ENCODE assay signal across 16 cellular contexts in the genomic region with DNA sequence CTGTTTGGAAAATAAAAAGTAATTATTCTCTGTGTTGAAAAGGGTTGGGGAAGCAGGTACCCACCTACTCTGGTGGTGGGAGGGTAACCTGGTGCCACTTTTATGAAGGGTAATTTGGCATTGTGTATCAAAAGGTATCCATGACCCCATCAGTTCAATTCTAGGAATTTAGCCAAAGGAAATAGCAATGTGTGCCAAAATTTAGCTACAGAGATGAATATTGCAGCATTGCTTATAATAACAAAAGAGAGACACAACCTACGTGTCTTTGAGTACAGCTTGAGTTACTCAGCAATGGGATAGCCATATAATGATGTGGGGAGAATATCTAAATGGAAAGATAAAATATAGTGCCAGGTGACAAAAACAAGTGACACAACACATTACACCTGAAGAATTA.
A peak's percentile ranks its signal among the peaks of the same experiment; 100 is the strongest.
DNase-seq lines count a peak whose midpoint lies in the region; ATAC-seq and TF ChIP-seq lines count a peak whose summit lies in the region.
"Had no signal": no experiment of that assay in that cellular context is flagged by ENCODE, and none has a peak within 500 bp of the region (broad histone marks: within the 10 kb centered on the region; RNA-seq: fewer than 3 reads in every experiment).

No MANE protein-coding gene starts in this region.

- no peak overlapping the region for H3K27ac Mint-ChIP-seq in neural progenitor cell

- peaks cover 5% of the 10 kb centered on the region; the same call in 1 of the 2 replicates for H4K20me1 ChIP-seq in BLaER1
- no peaks in the 10 kb centered on the region for H4K20me1 ChIP-seq in neural progenitor cell (ENCODE audit: low read depth)

- H3K9me3 ChIP-seq in BLaER1 (no peaks in the 10 kb centered on the region), adipocyte (ENCODE audit: control insufficient read depth, low read length) (no peaks in the 10 kb centered on the region), neural progenitor cell (ENCODE audit: low read depth) (no peaks in the 10 kb centered on the region)
- H3K9me3 ChIP-seq: Caco-2 had no signal

- peaks cover 23% of the 10 kb centered on the region for H3F3A ChIP-seq in neural progenitor cell (ENCODE audit: low read depth)

- peak overlapping the region; percentile 63 for H3K4me2 ChIP-seq in BLaER1
- H3K4me2 ChIP-seq in neural progenitor cell, result no peak overlapping the region

- H3K79me2 ChIP-seq in neural progenitor cell (ENCODE audit: low read depth), result no peaks in the 10 kb centered on the region

- H3K4me1 ChIP-seq in BLaER1, result peaks cover 68% of the 10 kb centered on the region
- no peaks in the 10 kb centered on the region for H3K4me1 ChIP-seq in adipocyte (ENCODE audit: control insufficient read depth, insufficient read depth, low read length)
- H3K4me1 ChIP-seq in neural progenitor cell, result peaks cover 34% of the 10 kb centered on the region
- H3K4me1 ChIP-seq: Caco-2 had no signal

- peaks cover 26% of the 10 kb centered on the region for H3K4me1 Mint-ChIP-seq in neural progenitor cell

- H3K4me3 ChIP-seq in BLaER1 (no peak overlapping the region), adipocyte (ENCODE audit: low read length) (no peak overlapping the region), fibroblast of mammary gland (ENCODE audit: control insufficient read depth, low read depth, low read length) (no peak overlapping the region), neural progenitor cell (no peak overlapping the region)

- H3K36me3 ChIP-seq in BLaER1, result no peaks in the 10 kb centered on the region
- no peaks in the 10 kb centered on the region for H3K36me3 ChIP-seq in adipocyte (ENCODE audit: control insufficient read depth, insufficient read depth, low read length, severe bottlenecking)
- H3K36me3 ChIP-seq in neural progenitor cell, result no peaks in the 10 kb centered on the region

- no peak overlapping the region for H3K27ac ChIP-seq in BLaER1
- no peak overlapping the region for H3K27ac ChIP-seq in neural progenitor cell
- H3K27ac ChIP-seq: C4-2B had no signal

- H3K9me3 Mint-ChIP-seq in neural progenitor cell, result peaks cover 2% of the 10 kb centered on the region

- H3K9ac ChIP-seq in BLaER1 (no peak overlapping the region), adipocyte (ENCODE audit: low read length) (no peak overlapping the region), neural progenitor cell (no peak overlapping the region)

- peaks cover 19% of the 10 kb centered on the region for H3K27me3 Mint-ChIP-seq in neural progenitor cell (ENCODE audit: insufficient read depth, low read depth)

- H3K4me3 Mint-ChIP-seq in neural progenitor cell, result no peak overlapping the region

- no peak for ATAC-seq in HG03565 (IDR thresholded peaks at IDR 0.05; ENCODE audit: unreplicated experiment)
- ATAC-seq in HG02852 (IDR thresholded peaks at IDR 0.05; ENCODE audit: unreplicated experiment), result no peak

- TF ChIP-seq CTCF in fibroblast of mammary gland (conservative IDR thresholded peaks at IDR 0.05; ENCODE audit: control insufficient read depth, insufficient read depth, low read depth, low read length) (no peak), neural progenitor cell (IDR thresholded peaks at IDR 0.05) (no peak)

- H3K27me3 ChIP-seq in BLaER1, result peaks cover 2% of the 10 kb centered on the region; the same call in 1 of the 2 replicates
- peaks cover 10% of the 10 kb centered on the region for H3K27me3 ChIP-seq in adipocyte (replicated peaks; ENCODE audit: control insufficient read depth, insufficient read depth, low read length)
- no peaks in the 10 kb centered on the region for H3K27me3 ChIP-seq in neural progenitor cell

- no peaks in the 10 kb centered on the region for H3K36me3 Mint-ChIP-seq in neural progenitor cell

- peak; percentile 38 for DNase-seq in NCI-H1105 (lab: John Stamatoyannopoulos, UW)
- peak; percentile 3 for DNase-seq in adipocyte (ENCODE audit: low read depth)
- peak; percentile 39 for DNase-seq in fibroblast of mammary gland (ENCODE audit: low read depth)
- DNase-seq in neural progenitor cell (ENCODE audit: low spot score), result no peak
- no peak for DNase-seq in mesenteric fat pad (ENCODE audit: low spot score)
- DNase-seq: 8988T, Caco-2, Karpas-422, NCI-H1436, NCI-H446, NCI-H774, SHP77 treated with DMSO at 0.1 percent for 48 hours had no signal

- H2AFZ ChIP-seq in neural progenitor cell (replicated peaks), result no peak overlapping the region

Comparison
In these comparisons a context has a peak if more than half of its experiments do, and no peak if none do; other contexts are left out.
1. DNase-seq: peak in NCI-H1105 (single experiment), adipocyte (single experiment) and fibroblast of mammary gland (single experiment); none in neural progenitor cell (single experiment) and mesenteric fat pad (single experiment).